29 cellular contexts compared by ENCODE assay signal in genomic region chr19:3549816-3550215, GRCh38. TPM values are rescaled to one million over a fixed set of nuclear protein-coding genes. Genes with fewer than 3 reads are reported as not detected.
"Had no signal": no experiment of that assay in that cellular context is flagged by ENCODE, and none has a peak within 500 bp of the region (broad histone marks: within the 10 kb centered on the region; RNA-seq: fewer than 3 reads in every experiment).

No MANE protein-coding gene starts in this region.

- H3K4me3 Mint-ChIP-seq: activated CD4-positive, alpha-beta memory T cell treated with anti-CD3 and anti-CD28 coated beads for 36 hours; activated CD4-positive, alpha-beta T cell treated with anti-CD3 and anti-CD28 coated beads, Interleukin-2, amount 10 ng/mL, durations not matched to agents 7 days and 5 days; activated naive CD4-positive, alpha-beta T cell treated with anti-CD3 and anti-CD28 coated beads, Interleukin-2, amount 10 ng/mL, durations not matched to agents 7 days and 5 days; activated naive CD8-positive, alpha-beta T cell treated with anti-CD3 and anti-CD28 coated beads for 36 hours; activated T-cell treated with anti-CD3 and anti-CD28 coated beads, Interleukin-2, amount 50 U/mL, for 72 hours; T-helper 1 cell treated with Interleukin-12 subunit alpha and Interleukin-12 subunit beta and Interleukin-4 antibody, amounts not matched to agents 30 μg/mL and 1 μg/mL, for 36 hours; WTC11 had no signal

- H3K27me3 ChIP-seq: adrenal gland, MG63 had no signal

- H3K27me3 Mint-ChIP-seq: activated CD4-positive, alpha-beta memory T cell treated with anti-CD3 and anti-CD28 coated beads for 36 hours; activated CD4-positive, alpha-beta T cell treated with anti-CD3 and anti-CD28 coated beads, Interleukin-2, amount 10 ng/mL, durations not matched to agents 7 days and 5 days; activated naive CD4-positive, alpha-beta T cell treated with anti-CD3 and anti-CD28 coated beads, Interleukin-2, amount 10 ng/mL, durations not matched to agents 7 days and 5 days; activated naive CD8-positive, alpha-beta T cell treated with anti-CD3 and anti-CD28 coated beads for 36 hours had no signal

- H3K9me3 Mint-ChIP-seq: activated CD4-positive, alpha-beta memory T cell treated with anti-CD3 and anti-CD28 coated beads for 36 hours; activated CD4-positive, alpha-beta T cell treated with anti-CD3 and anti-CD28 coated beads, Interleukin-2, amount 10 ng/mL, durations not matched to agents 7 days and 5 days; activated naive CD4-positive, alpha-beta T cell treated with anti-CD3 and anti-CD28 coated beads, Interleukin-2, amount 10 ng/mL, durations not matched to agents 7 days and 5 days; activated naive CD8-positive, alpha-beta T cell treated with anti-CD3 and anti-CD28 coated beads for 36 hours; activated T-cell treated with anti-CD3 and anti-CD28 coated beads, Interleukin-2, amount 50 U/mL, for 72 hours; activated T-helper 2 cell treated with anti-CD3 and anti-CD28 coated beads, Interferon-gamma antibody, Interleukin-2, Interleukin-4, amounts not matched to agents 10 μg/mL and 5 μg/mL and 100 μg/mL, durations not matched to agents 14 hours and 24 hours and 36 hours; T-helper 1 cell treated with Interleukin-12 subunit alpha and Interleukin-12 subunit beta and Interleukin-4 antibody, amounts not matched to agents 30 μg/mL and 1 μg/mL, for 36 hours; WTC11 had no signal

- ATAC-seq: activated T-cell treated with anti-CD3 and anti-CD28 coated beads, Interleukin-2, amount 50 U/mL, for 72 hours; Right ventricle myocardium inferior; WTC11 had no signal

- H3K9me3 ChIP-seq: adrenal gland, MG63 had no signal

- H3K4me1 Mint-ChIP-seq: WTC11 had no signal

- H3K27ac Mint-ChIP-seq: activated CD4-positive, alpha-beta memory T cell treated with anti-CD3 and anti-CD28 coated beads for 36 hours; activated naive CD4-positive, alpha-beta T cell treated with anti-CD3 and anti-CD28 coated beads, Interleukin-2, amount 10 ng/mL, durations not matched to agents 7 days and 5 days; activated naive CD8-positive, alpha-beta T cell treated with anti-CD3 and anti-CD28 coated beads for 36 hours; activated T-cell treated with anti-CD3 and anti-CD28 coated beads, Interleukin-2, amount 50 U/mL, for 72 hours; activated T-helper 2 cell treated with anti-CD3 and anti-CD28 coated beads, Interferon-gamma antibody, Interleukin-2, Interleukin-4, amounts not matched to agents 10 μg/mL and 5 μg/mL and 100 μg/mL, durations not matched to agents 14 hours and 24 hours and 36 hours; T-helper 1 cell treated with Interleukin-12 subunit alpha and Interleukin-12 subunit beta and Interleukin-4 antibody, amounts not matched to agents 30 μg/mL and 1 μg/mL, for 36 hours; WTC11 had no signal

- H3K36me3 Mint-ChIP-seq: WTC11 had no signal

- DNase-seq: activated CD4-positive, alpha-beta memory T cell treated with anti-CD3 and anti-CD28 coated beads for 36 hours; activated CD4-positive, alpha-beta T cell treated with anti-CD3 and anti-CD28 coated beads, Interleukin-2, amount 10 ng/mL, durations not matched to agents 7 days and 5 days; activated CD4-positive, CD25-positive, alpha-beta regulatory T cell treated with anti-CD3 and anti-CD28 coated beads, Interleukin-2, amount 50 U/mL, for 72 hours; activated CD8-positive, alpha-beta memory T cell treated with anti-CD3 and anti-CD28 coated beads for 24 hours; activated gamma-delta T cell treated with Interleukin-2 at 50 U/mL for 16 hours; activated naive CD4-positive, alpha-beta T cell treated with anti-CD3 and anti-CD28 coated beads, Interleukin-2, amount 10 ng/mL, durations not matched to agents 7 days and 5 days; activated naive CD8-positive, alpha-beta T cell treated with anti-CD3 and anti-CD28 coated beads for 36 hours; activated T-cell treated with anti-CD3 and anti-CD28 coated beads, Interleukin-2, amount 50 U/mL, for 72 hours; adrenal gland; anterior cingulate cortex; cerebellar nuclear complex; MG63; MV-4-11; NCI-H1092 treated with DMSO at 0.1 percent for 48 hours; NCI-H1417 treated with DMSO at 0.1 percent for 48 hours; NCI-H1694; NCI-H2029; NCI-H2107; NCI-H2171 treated with DMSO at 0.1 percent for 48 hours; NCI-H226; NCI-H526 treated with DMSO at 0.1 percent for 48 hours; NCI-H82 had no signal

- H3K4me3 ChIP-seq: adrenal gland, MG63 had no signal

- H3K27ac ChIP-seq: adrenal gland had no signal

RNA-seq across cellular contexts. Expression of gene TEKTIP1, which starts 10.8 kb away (rescaled TPM):
- total RNA-seq: NCI-H460, Right ventricle myocardium inferior, RPMI7951 had no signal

RNA-seq across cellular contexts. Expression of gene GIPC3, which starts 35.5 kb away (rescaled TPM):
- total RNA-seq: OCI-LY7 had no signal
